In the genomic region with DNA sequence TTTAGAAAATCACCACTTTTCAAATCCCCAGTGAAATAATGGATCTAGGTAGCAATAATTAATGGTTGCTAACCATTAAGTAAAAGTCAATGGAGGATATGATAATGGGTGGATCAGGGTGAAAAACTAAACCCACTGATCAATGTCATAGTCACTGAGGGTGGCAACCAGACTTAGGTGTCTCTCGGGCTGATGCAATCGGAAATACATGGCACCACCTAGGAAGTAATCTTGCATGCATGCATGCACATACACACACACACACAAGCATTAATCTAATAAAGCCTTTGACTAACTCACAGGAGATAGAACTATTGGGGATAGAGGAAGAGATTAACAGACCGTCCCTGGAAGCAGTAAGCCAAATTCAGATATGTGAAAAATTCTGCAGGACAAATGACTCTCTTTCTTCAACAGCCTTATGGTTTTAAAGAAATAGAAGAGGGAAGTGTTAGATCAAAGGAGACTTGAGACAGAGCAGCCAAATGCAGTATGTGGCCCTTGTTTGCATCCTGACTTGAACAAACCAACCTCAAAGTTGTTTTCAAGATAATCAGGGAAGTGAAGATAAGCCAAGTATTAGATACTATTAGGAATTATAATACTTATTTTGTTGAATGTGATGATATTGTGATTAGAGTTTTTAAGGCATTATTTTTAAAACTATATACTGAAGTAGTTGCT, we compare ENCODE assay signal across 1 cellular context.
TF ChIP-seq lines count a peak whose summit lies in the region.

No MANE protein-coding gene starts in this region.

TF ChIP-seq in H1, 55 proteins besides CTCF, POLR2A, EP300 and RAD21:
- TF ChIP-seq HDAC6 (IDR thresholded peaks at IDR 0.05; ENCODE audit: low read depth, low read length) (no peak), SP2 (IDR thresholded peaks at IDR 0.05; ENCODE audit: low read length) (no peak), BACH1 (IDR thresholded peaks at IDR 0.05; ENCODE audit: low read length) (no peak), TAF1 (IDR thresholded peaks at IDR 0.05; ENCODE audit: low read depth, low read length) (no peak), SIRT6 (IDR thresholded peaks at IDR 0.05; ENCODE audit: low read length) (no peak), SIN3A (conservative IDR thresholded peaks at IDR 0.05 in 1 of 2, IDR thresholded peaks at IDR 0.05 in 1 of 2; ENCODE audit: low read depth in 1 of 2, low read length in 2 of 2) (no peak), SP4 (IDR thresholded peaks at IDR 0.05; ENCODE audit: low read length) (no peak), SAP30 (IDR thresholded peaks at IDR 0.05; ENCODE audit: insufficient read depth, insufficient replicate concordance, low read length) (no peak), SUZ12 (IDR thresholded peaks at IDR 0.05; ENCODE audit: low read length) (no peak), SIX5 (IDR thresholded peaks at IDR 0.05; ENCODE audit: low read depth, low read length) (no peak)
- TF ChIP-seq, protein P1, sequence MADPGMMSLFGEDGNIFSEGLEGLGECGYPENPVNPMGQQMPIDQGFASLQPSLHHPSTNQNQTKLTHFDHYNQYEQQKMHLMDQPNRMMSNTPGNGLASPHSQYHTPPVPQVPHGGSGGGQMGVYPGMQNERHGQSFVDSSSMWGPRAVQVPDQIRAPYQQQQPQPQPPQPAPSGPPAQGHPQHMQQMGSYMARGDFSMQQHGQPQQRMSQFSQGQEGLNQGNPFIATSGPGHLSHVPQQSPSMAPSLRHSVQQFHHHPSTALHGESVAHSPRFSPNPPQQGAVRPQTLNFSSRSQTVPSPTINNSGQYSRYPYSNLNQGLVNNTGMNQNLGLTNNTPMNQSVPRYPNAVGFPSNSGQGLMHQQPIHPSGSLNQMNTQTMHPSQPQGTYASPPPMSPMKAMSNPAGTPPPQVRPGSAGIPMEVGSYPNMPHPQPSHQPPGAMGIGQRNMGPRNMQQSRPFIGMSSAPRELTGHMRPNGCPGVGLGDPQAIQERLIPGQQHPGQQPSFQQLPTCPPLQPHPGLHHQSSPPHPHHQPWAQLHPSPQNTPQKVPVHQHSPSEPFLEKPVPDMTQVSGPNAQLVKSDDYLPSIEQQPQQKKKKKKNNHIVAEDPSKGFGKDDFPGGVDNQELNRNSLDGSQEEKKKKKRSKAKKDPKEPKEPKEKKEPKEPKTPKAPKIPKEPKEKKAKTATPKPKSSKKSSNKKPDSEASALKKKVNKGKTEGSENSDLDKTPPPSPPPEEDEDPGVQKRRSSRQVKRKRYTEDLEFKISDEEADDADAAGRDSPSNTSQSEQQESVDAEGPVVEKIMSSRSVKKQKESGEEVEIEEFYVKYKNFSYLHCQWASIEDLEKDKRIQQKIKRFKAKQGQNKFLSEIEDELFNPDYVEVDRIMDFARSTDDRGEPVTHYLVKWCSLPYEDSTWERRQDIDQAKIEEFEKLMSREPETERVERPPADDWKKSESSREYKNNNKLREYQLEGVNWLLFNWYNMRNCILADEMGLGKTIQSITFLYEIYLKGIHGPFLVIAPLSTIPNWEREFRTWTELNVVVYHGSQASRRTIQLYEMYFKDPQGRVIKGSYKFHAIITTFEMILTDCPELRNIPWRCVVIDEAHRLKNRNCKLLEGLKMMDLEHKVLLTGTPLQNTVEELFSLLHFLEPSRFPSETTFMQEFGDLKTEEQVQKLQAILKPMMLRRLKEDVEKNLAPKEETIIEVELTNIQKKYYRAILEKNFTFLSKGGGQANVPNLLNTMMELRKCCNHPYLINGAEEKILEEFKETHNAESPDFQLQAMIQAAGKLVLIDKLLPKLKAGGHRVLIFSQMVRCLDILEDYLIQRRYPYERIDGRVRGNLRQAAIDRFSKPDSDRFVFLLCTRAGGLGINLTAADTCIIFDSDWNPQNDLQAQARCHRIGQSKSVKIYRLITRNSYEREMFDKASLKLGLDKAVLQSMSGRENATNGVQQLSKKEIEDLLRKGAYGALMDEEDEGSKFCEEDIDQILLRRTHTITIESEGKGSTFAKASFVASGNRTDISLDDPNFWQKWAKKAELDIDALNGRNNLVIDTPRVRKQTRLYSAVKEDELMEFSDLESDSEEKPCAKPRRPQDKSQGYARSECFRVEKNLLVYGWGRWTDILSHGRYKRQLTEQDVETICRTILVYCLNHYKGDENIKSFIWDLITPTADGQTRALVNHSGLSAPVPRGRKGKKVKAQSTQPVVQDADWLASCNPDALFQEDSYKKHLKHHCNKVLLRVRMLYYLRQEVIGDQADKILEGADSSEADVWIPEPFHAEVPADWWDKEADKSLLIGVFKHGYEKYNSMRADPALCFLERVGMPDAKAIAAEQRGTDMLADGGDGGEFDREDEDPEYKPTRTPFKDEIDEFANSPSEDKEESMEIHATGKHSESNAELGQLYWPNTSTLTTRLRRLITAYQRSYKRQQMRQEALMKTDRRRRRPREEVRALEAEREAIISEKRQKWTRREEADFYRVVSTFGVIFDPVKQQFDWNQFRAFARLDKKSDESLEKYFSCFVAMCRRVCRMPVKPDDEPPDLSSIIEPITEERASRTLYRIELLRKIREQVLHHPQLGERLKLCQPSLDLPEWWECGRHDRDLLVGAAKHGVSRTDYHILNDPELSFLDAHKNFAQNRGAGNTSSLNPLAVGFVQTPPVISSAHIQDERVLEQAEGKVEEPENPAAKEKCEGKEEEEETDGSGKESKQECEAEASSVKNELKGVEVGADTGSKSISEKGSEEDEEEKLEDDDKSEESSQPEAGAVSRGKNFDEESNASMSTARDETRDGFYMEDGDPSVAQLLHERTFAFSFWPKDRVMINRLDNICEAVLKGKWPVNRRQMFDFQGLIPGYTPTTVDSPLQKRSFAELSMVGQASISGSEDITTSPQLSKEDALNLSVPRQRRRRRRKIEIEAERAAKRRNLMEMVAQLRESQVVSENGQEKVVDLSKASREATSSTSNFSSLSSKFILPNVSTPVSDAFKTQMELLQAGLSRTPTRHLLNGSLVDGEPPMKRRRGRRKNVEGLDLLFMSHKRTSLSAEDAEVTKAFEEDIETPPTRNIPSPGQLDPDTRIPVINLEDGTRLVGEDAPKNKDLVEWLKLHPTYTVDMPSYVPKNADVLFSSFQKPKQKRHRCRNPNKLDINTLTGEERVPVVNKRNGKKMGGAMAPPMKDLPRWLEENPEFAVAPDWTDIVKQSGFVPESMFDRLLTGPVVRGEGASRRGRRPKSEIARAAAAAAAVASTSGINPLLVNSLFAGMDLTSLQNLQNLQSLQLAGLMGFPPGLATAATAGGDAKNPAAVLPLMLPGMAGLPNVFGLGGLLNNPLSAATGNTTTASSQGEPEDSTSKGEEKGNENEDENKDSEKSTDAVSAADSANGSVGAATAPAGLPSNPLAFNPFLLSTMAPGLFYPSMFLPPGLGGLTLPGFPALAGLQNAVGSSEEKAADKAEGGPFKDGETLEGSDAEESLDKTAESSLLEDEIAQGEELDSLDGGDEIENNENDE (IDR thresholded peaks at IDR 0.05; ENCODE audit: insufficient replicate concordance, low read length): no peak
- TF ChIP-seq, protein P2, sequence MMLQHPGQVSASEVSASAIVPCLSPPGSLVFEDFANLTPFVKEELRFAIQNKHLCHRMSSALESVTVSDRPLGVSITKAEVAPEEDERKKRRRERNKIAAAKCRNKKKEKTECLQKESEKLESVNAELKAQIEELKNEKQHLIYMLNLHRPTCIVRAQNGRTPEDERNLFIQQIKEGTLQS (IDR thresholded peaks at IDR 0.05; ENCODE audit: insufficient read depth, low read depth, low read length): no peak
- TF ChIP-seq, protein P3, sequence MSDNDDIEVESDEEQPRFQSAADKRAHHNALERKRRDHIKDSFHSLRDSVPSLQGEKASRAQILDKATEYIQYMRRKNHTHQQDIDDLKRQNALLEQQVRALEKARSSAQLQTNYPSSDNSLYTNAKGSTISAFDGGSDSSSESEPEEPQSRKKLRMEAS (IDR thresholded peaks at IDR 0.05): no peak
